ENCODE assay signal across 8 cellular contexts in genomic region chr6:125957845-125958244, GRCh38. TPM values are rescaled to one million over a fixed set of nuclear protein-coding genes. Genes with fewer than 3 reads are reported as not detected.
A peak's percentile ranks its signal among the peaks of the same experiment; 100 is the strongest.
DNase-seq lines count a peak whose midpoint lies in the region; ATAC-seq lines count a peak whose summit lies in the region.

No MANE protein-coding gene starts in this region.

- H3K4me2 ChIP-seq in skeletal muscle satellite cell (ENCODE audit: low read length): peak overlapping the region; percentile 95

- H3K27me3 ChIP-seq in skeletal muscle satellite cell (ENCODE audit: control insufficient read depth, insufficient read depth, low read length): no peaks in the 10 kb centered on the region

- H3K4me3 ChIP-seq in skeletal muscle satellite cell (ENCODE audit: low read length): peak overlapping the region; percentile 91

- CTCF ChIA-PET in activated naive CD4-positive, alpha-beta T cell treated with anti-CD3 and anti-CD28 coated beads for 36 hours (lab: Charles Lee): interaction anchor here (0.8 to 4.3 kb wide), 13 partner anchors 10 to 177 kb away, joined by 3 to 51 read pairs (median 15); partner anchors contain the start of genes NCOA7 and TRMT11

- peak overlapping the region; percentile 94 for H3K9ac ChIP-seq in skeletal muscle satellite cell (ENCODE audit: low read depth, low read length)

- H3K4me1 Mint-ChIP-seq in activated naive CD4-positive, alpha-beta T cell treated with anti-CD3 and anti-CD28 coated beads for 36 hours (ENCODE audit: low read depth): peaks cover 11% of the 10 kb centered on the region
- H3K4me1 Mint-ChIP-seq in natural killer cell treated with Interleukin-12 subunit alpha and Interleukin-12 subunit beta and Interleukin-15 and Interleukin-18, amount 100 ng/mL, for 72 hours (ENCODE audit: low read depth in 2 of 2): peaks cover 0 to 6% of the 10 kb centered on the region in 2 donors

- peaks cover 2% of the 10 kb centered on the region for H3K27me3 Mint-ChIP-seq in activated naive CD4-positive, alpha-beta T cell treated with anti-CD3 and anti-CD28 coated beads for 36 hours (ENCODE audit: low read depth)
- peaks cover 0 to 3% of the 10 kb centered on the region in 2 donors for H3K27me3 Mint-ChIP-seq in natural killer cell treated with Interleukin-12 subunit alpha and Interleukin-12 subunit beta and Interleukin-15 and Interleukin-18, amount 100 ng/mL, for 72 hours

- no peaks in the 10 kb centered on the region for H3K9me3 Mint-ChIP-seq in activated naive CD4-positive, alpha-beta T cell treated with anti-CD3 and anti-CD28 coated beads for 36 hours
- no peaks in the 10 kb centered on the region for H3K9me3 Mint-ChIP-seq in natural killer cell treated with Interleukin-12 subunit alpha and Interleukin-12 subunit beta and Interleukin-15 and Interleukin-18, amount 100 ng/mL, for 72 hours

- H3K36me3 ChIP-seq in skeletal muscle satellite cell (ENCODE audit: insufficient read depth, low read length): no peaks in the 10 kb centered on the region

- intact Hi-C loops in activated naive CD4-positive, alpha-beta T cell treated with anti-CD3 and anti-CD28 coated beads for 36 hours (cut with micrococcal nuclease): no loop called here
- intact Hi-C loops in head of caudate nucleus (cut with DNase I): loop anchor here (2.0 to 10.0 kb wide), 2 partner anchors 93 to 167 kb away; partner anchors contain the start of gene NCOA7

- no peaks in the 10 kb centered on the region for H3K36me3 Mint-ChIP-seq in activated naive CD4-positive, alpha-beta T cell treated with anti-CD3 and anti-CD28 coated beads for 36 hours (ENCODE audit: low read depth)
- H3K36me3 Mint-ChIP-seq in natural killer cell treated with Interleukin-12 subunit alpha and Interleukin-12 subunit beta and Interleukin-15 and Interleukin-18, amount 100 ng/mL, for 72 hours: no peaks in the 10 kb centered on the region

- no peak overlapping the region for H3K4me3 Mint-ChIP-seq in activated naive CD4-positive, alpha-beta T cell treated with anti-CD3 and anti-CD28 coated beads for 36 hours
- no peak overlapping the region for H3K4me3 Mint-ChIP-seq in natural killer cell treated with Interleukin-12 subunit alpha and Interleukin-12 subunit beta and Interleukin-15 and Interleukin-18, amount 100 ng/mL, for 72 hours

- H3K9me3 ChIP-seq in skeletal muscle satellite cell (replicated peaks; ENCODE audit: low read length): no peaks in the 10 kb centered on the region

- peak; percentile 18 for DNase-seq in activated naive CD4-positive, alpha-beta T cell treated with anti-CD3 and anti-CD28 coated beads for 36 hours
- DNase-seq in activated naive CD4-positive, alpha-beta T cell treated with anti-CD3 and anti-CD28 coated beads, Interleukin-2, amount 50 U/mL, for 16 hours: no peak
- DNase-seq in SKM-1 treated with dmso at 0.1 percent for 144 hours (lab: John Stamatoyannopoulos, UW; ENCODE audit: unreplicated experiment) (peak; percentile 54), head of caudate nucleus (peak in 24 of 42 donors; percentile 17 to 78 (median 48)), ureter (ENCODE audit: low spot score) (no peak)
- DNase-seq in natural killer cell treated with Interleukin-12 subunit alpha and Interleukin-12 subunit beta and Interleukin-15 and Interleukin-18, amount 100 ng/mL, for 72 hours (ENCODE audit: low spot score): no peak

- ATAC-seq in HG02759 (IDR thresholded peaks at IDR 0.05; ENCODE audit: unreplicated experiment): no peak
- no peak for ATAC-seq in natural killer cell treated with Interleukin-12 subunit alpha and Interleukin-12 subunit beta and Interleukin-15 and Interleukin-18, amount 100 ng/mL, for 72 hours

- peaks cover 15% of the 10 kb centered on the region for H3K4me1 ChIP-seq in skeletal muscle satellite cell (ENCODE audit: control insufficient read depth, insufficient read depth, low read length)

- H3K27ac Mint-ChIP-seq in activated naive CD4-positive, alpha-beta T cell treated with anti-CD3 and anti-CD28 coated beads for 36 hours: no peak overlapping the region
- no peak overlapping the region for H3K27ac Mint-ChIP-seq in natural killer cell treated with Interleukin-12 subunit alpha and Interleukin-12 subunit beta and Interleukin-15 and Interleukin-18, amount 100 ng/mL, for 72 hours

RNA-seq across cellular contexts. Expression of gene HINT3, which starts 1.3 kb away (rescaled TPM):
- total RNA-seq in activated naive CD4-positive, alpha-beta T cell treated with anti-CD3 and anti-CD28 coated beads for 36 hours: 10 to 100 TPM; 10.6 to 10.9 TPM
- 11.1 and 15.5 TPM in 2 replicates for total RNA-seq in skeletal muscle satellite cell (2012; rRNA removed)
- 20.6 TPM for total RNA-seq in ureter
- total RNA-seq in natural killer cell treated with Interleukin-12 subunit alpha and Interleukin-12 subunit beta and Interleukin-15 and Interleukin-18, amount 100 ng/mL, for 72 hours: 10 to 100 TPM in 1 of 2 donors, 1 to 10 TPM in 1; 8.1 to 12.4 TPM

RNA-seq across cellular contexts. Expression of gene TRMT11, which starts 28.5 kb away (rescaled TPM):
- total RNA-seq in activated naive CD4-positive, alpha-beta T cell treated with anti-CD3 and anti-CD28 coated beads for 36 hours: 10 to 100 TPM; 40.6 to 41.9 TPM
- total RNA-seq in skeletal muscle satellite cell (2012; rRNA removed): 17.9 and 31.4 TPM in 2 replicates
- total RNA-seq in ureter: 27.4 TPM
- total RNA-seq in natural killer cell treated with Interleukin-12 subunit alpha and Interleukin-12 subunit beta and Interleukin-15 and Interleukin-18, amount 100 ng/mL, for 72 hours: 10 to 100 TPM; 23.7 to 47.2 TPM

Comparison
In these comparisons a context has a peak if more than half of its experiments do, and no peak if none do; other contexts are left out.
1. DNase-seq: peak in activated naive CD4-positive, alpha-beta T cell treated with anti-CD3 and anti-CD28 coated beads for 36 hours (single experiment), SKM-1 treated with dmso at 0.1 percent for 144 hours (single experiment) and head of caudate nucleus (24 of 42); none in activated naive CD4-positive, alpha-beta T cell treated with anti-CD3 and anti-CD28 coated beads, Interleukin-2, amount 50 U/mL, for 16 hours (single experiment), ureter (single experiment) and natural killer cell treated with Interleukin-12 subunit alpha and Interleukin-12 subunit beta and Interleukin-15 and Interleukin-18, amount 100 ng/mL, for 72 hours (single experiment).